8 cellular contexts compared by ENCODE assay signal in the genomic region with DNA sequence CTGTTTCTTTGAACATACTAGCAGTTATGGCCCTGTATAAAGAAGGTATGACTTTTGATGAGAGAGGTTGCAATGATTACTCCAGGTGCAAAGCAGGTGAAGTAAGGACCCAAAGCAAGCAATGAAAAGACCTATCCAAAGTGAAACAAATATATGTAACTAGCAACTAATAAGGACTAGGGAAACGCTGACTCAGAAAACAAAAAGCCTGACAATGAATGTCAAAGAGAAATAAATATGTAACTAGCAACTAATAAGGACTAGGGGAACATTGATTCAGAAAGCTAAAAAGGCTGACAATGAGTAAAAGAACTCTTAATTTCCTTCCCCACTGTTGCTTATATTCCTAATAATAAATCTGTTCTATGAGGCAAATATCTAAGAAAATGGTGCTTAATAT.
"Had no signal": no experiment of that assay in that cellular context is flagged by ENCODE, and none has a peak within 500 bp of the region (broad histone marks: within the 10 kb centered on the region; RNA-seq: fewer than 3 reads in every experiment).

No MANE protein-coding gene starts in this region.

- H3K4me3 ChIP-seq: GM23338 had no signal

- H3K4me2 ChIP-seq: GM23338, KMS-11 had no signal

- H2AFZ ChIP-seq: GM23338 had no signal

- H3K27ac ChIP-seq: KMS-11 had no signal

- ATAC-seq: GM23338 had no signal

- DNase-seq: H9, HCEC 1CT, KBM-7 had no signal

- FAIRE-seq: H1, H54, HTR-8/SVneo had no signal

- H3K9ac ChIP-seq: KMS-11 had no signal
